1 cellular context compared by ENCODE assay signal in genomic region chr1:32394141-32394889, GRCh38.
TF ChIP-seq lines count a peak whose summit lies in the region.

TSS of gene BSDC1 (minus strand) at chr1:32394441. CDS start at chr1:32394414, 27 bp downstream.

TF ChIP-seq in H1, 55 proteins besides CTCF, POLR2A, EP300 and RAD21 (continued from another document):
- peak; percentile 63 to 84; a peak in 2 of 4 replicates for TF ChIP-seq SIN3A (conservative IDR thresholded peaks at IDR 0.05 in 1 of 2, IDR thresholded peaks at IDR 0.05 in 1 of 2; ENCODE audit: low read depth in 1 of 2, low read length in 2 of 2)
- 0 out of 2 replicates have a peak, but pooled peaks have one; percentile 47 for TF ChIP-seq SP4 (IDR thresholded peaks at IDR 0.05; ENCODE audit: low read length)
- TF ChIP-seq YY1 (IDR thresholded peaks at IDR 0.05; ENCODE audit: low read depth, low read length): peak; percentile 95
- peak in 1 of 2 experiments; percentile 85; a peak in 1 of 4 replicates for TF ChIP-seq HDAC2 (IDR thresholded peaks at IDR 0.05; ENCODE audit: borderline replicate concordance in 1 of 2, low read depth in 2 of 2, low read length in 2 of 2)
- no peak for TF ChIP-seq ATF3 (IDR thresholded peaks at IDR 0.05; ENCODE audit: insufficient read depth, low read depth, low read length)
- peak; percentile 41 for TF ChIP-seq KDM4A (IDR thresholded peaks at IDR 0.05; ENCODE audit: low read depth, low read length, severe bottlenecking)
- peak; percentile 44; the same call in 1 of the 2 replicates for TF ChIP-seq RBBP5 (IDR thresholded peaks at IDR 0.05; ENCODE audit: borderline replicate concordance, low read depth, low read length)
- no peak for TF ChIP-seq USF2 (IDR thresholded peaks at IDR 0.05; ENCODE audit: low read length)
- TF ChIP-seq KDM5A (IDR thresholded peaks at IDR 0.05; ENCODE audit: low read length): peak; percentile 99
- peak; percentile 93 for TF ChIP-seq TAF1 (IDR thresholded peaks at IDR 0.05; ENCODE audit: low read depth, low read length)
- peak; percentile 41; the same call in 1 of the 2 replicates for TF ChIP-seq EGR1 (IDR thresholded peaks at IDR 0.05; ENCODE audit: borderline replicate concordance, low read depth, low read length)
- peak; percentile 80 for TF ChIP-seq SP1 (IDR thresholded peaks at IDR 0.05; ENCODE audit: low read depth, low read length)
- TF ChIP-seq JUND (IDR thresholded peaks at IDR 0.05; ENCODE audit: low read length): peak; percentile 89
- peak; percentile 10 for TF ChIP-seq MAX (IDR thresholded peaks at IDR 0.05)
- no peak for TF ChIP-seq E2F6 (IDR thresholded peaks at IDR 0.05)
- no peak for TF ChIP-seq BRCA1 (IDR thresholded peaks at IDR 0.05; ENCODE audit: low read depth, low read length)
- TF ChIP-seq RXRA (IDR thresholded peaks at IDR 0.05; ENCODE audit: insufficient read depth, low read depth, low read length): no peak
- peak; percentile 100 for TF ChIP-seq ATF2 (IDR thresholded peaks at IDR 0.05; ENCODE audit: low read length)
- peak; percentile 83 for TF ChIP-seq CREB1 (IDR thresholded peaks at IDR 0.05)
- TF ChIP-seq POLR2AphosphoS5 (IDR thresholded peaks at IDR 0.05; ENCODE audit: low read depth, low read length): peak; percentile 79
- TF ChIP-seq ASH2L (IDR thresholded peaks at IDR 0.05; ENCODE audit: low read length): peak; percentile 89
- peak; percentile 91 for TF ChIP-seq PHF8 (conservative IDR thresholded peaks at IDR 0.05; ENCODE audit: low read depth, low read length)
